In the genomic region with DNA sequence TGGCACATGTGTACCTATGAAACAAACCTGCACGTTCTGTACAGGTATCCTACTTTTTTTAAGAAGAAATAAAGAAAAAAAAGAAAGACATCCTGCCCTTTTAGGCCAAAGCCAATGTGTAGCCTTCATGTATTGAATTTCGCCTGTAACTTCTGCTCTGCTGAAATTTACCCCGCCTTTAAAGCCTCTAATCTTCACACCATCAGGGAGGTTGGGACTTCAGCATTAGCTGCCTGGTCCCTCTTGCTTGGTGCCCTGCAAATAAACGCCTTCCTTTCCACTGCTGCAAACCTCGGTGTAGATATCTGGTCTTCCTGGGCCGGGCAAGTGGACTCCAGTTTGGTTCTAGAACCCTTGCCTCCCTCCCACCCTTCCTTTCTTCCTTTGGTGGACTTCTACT, we compare ENCODE assay signal across 18 cellular contexts. TPM values are rescaled to one million over a fixed set of nuclear protein-coding genes. Genes with fewer than 3 reads are reported as not detected.
DNase-seq lines count a peak whose midpoint lies in the region; ATAC-seq and TF ChIP-seq lines count a peak whose summit lies in the region.
"Had no signal": no experiment of that assay in that cellular context is flagged by ENCODE, and none has a peak within 500 bp of the region (broad histone marks: within the 10 kb centered on the region; RNA-seq: fewer than 3 reads in every experiment).

No MANE protein-coding gene starts in this region.

- peaks cover 12% of the 10 kb centered on the region for H3K27me3 Mint-ChIP-seq in CD8-positive, alpha-beta T cell (ENCODE audit: low read depth)
- H3K27me3 Mint-ChIP-seq in central memory CD8-positive, alpha-beta T cell = no peaks in the 10 kb centered on the region
- H3K27me3 Mint-ChIP-seq in naive thymus-derived CD4-positive, alpha-beta T cell = peaks cover 7 to 30% (median 9%) of the 10 kb centered on the region in 5 donors
- H3K27me3 Mint-ChIP-seq in progenitor cell of endocrine pancreas (peaks cover 60% of the 10 kb centered on the region), type B pancreatic cell (peaks cover 54% of the 10 kb centered on the region)

- H3K4me3 ChIP-seq in CD8-positive, alpha-beta T cell (ENCODE audit: low read depth, low read length) = no peak overlapping the region
- H3K4me3 ChIP-seq in naive thymus-derived CD4-positive, alpha-beta T cell (ENCODE audit: low read length) = no peak overlapping the region
- H3K4me3 ChIP-seq: GM23248, HAP-1 had no signal

- DNase-seq in CD8-positive, alpha-beta T cell = no peak
- DNase-seq in central memory CD8-positive, alpha-beta T cell (ENCODE audit: low spot score in 2 of 2) = peak in 1 of 2 donors; percentile 34
- no peak for DNase-seq in naive thymus-derived CD4-positive, alpha-beta T cell
- no peak for DNase-seq in stimulated activated effector memory CD8-positive, alpha-beta T cell treated with anti-CD3 and anti-CD28 coated beads, Interleukin-12 subunit alpha, Interleukin-12 subunit beta, amount 100 ng/mL, for 72 hours (ENCODE audit: low spot score in 2 of 2)
- DNase-seq in progenitor cell of endocrine pancreas (ENCODE audit: low spot score, unreplicated experiment) = no peak
- no peak for DNase-seq in type B pancreatic cell (ENCODE audit: extremely low spot score, unreplicated experiment)
- DNase-seq: ACHN; BE2C; C1 segment of cervical spinal cord; Calu3; CD4-positive, CD25-positive, alpha-beta regulatory T cell; DMS79 treated with DMSO at 0.1 percent for 48 hours; GF-D8; GM23248 had no signal

- intact Hi-C loops in CD8-positive, alpha-beta T cell (cut with DNase I, micrococcal nuclease) = loop anchor here in 1 of 2 experiments (5.0 kb wide), 1 partner anchor 658 kb away; no protein-coding TSS in a partner anchor
- intact Hi-C loops in naive thymus-derived CD4-positive, alpha-beta T cell (cut with micrococcal nuclease) = no loop called here

- CTCF ChIA-PET in CD8-positive, alpha-beta T cell (lab: Charles Lee) = interaction anchor here (1.2 kb wide), 1 partner anchor 324 kb away, joined by 4 read pairs; no protein-coding TSS in a partner anchor
- CTCF ChIA-PET in naive thymus-derived CD4-positive, alpha-beta T cell (lab: Charles Lee) = no interaction called here

- peaks cover 20% of the 10 kb centered on the region for H3K4me1 Mint-ChIP-seq in CD8-positive, alpha-beta T cell (ENCODE audit: low read depth)
- peaks cover 78% of the 10 kb centered on the region for H3K4me1 Mint-ChIP-seq in central memory CD8-positive, alpha-beta T cell
- peaks cover 0 to 33% (median 0%) of the 10 kb centered on the region in 7 donors for H3K4me1 Mint-ChIP-seq in naive thymus-derived CD4-positive, alpha-beta T cell
- peaks cover 45% of the 10 kb centered on the region for H3K4me1 Mint-ChIP-seq in stimulated activated effector memory CD8-positive, alpha-beta T cell treated with anti-CD3 and anti-CD28 coated beads, Interleukin-12 subunit alpha, Interleukin-12 subunit beta, amount 100 ng/mL, for 72 hours
- no peaks in the 10 kb centered on the region for H3K4me1 Mint-ChIP-seq in progenitor cell of endocrine pancreas (ENCODE audit: low read depth)
- no peaks in the 10 kb centered on the region for H3K4me1 Mint-ChIP-seq in type B pancreatic cell (ENCODE audit: unreplicated experiment)
- H3K4me1 Mint-ChIP-seq: CD4-positive, CD25-positive, alpha-beta regulatory T cell had no signal

- POLR2A ChIA-PET in CD8-positive, alpha-beta T cell (lab: Charles Lee) = interaction anchor here (1.2 kb wide), 1 partner anchor 11 kb away, joined by 3 read pairs; no protein-coding TSS in a partner anchor
- POLR2A ChIA-PET in naive thymus-derived CD4-positive, alpha-beta T cell (lab: Charles Lee) = no interaction called here

- no peak for TF ChIP-seq CTCF in CD8-positive, alpha-beta T cell (IDR thresholded peaks at IDR 0.05)
- TF ChIP-seq CTCF in progenitor cell of endocrine pancreas (IDR thresholded peaks at IDR 0.05; ENCODE audit: unreplicated experiment) = no peak
- TF ChIP-seq CTCF in type B pancreatic cell (conservative IDR thresholded peaks at IDR 0.05) = no peak

- no peaks in the 10 kb centered on the region for H3K27me3 ChIP-seq in CD8-positive, alpha-beta T cell (ENCODE audit: insufficient read depth, low read length)
- H3K27me3 ChIP-seq in naive thymus-derived CD4-positive, alpha-beta T cell (ENCODE audit: control insufficient read depth in 2 of 2, insufficient read depth in 2 of 2, low read length in 2 of 2) = no peaks in the 10 kb centered on the region

- H3K9me3 Mint-ChIP-seq in CD8-positive, alpha-beta T cell = no peaks in the 10 kb centered on the region
- no peaks in the 10 kb centered on the region for H3K9me3 Mint-ChIP-seq in central memory CD8-positive, alpha-beta T cell
- H3K9me3 Mint-ChIP-seq in naive thymus-derived CD4-positive, alpha-beta T cell = no peaks in the 10 kb centered on the region
- no peaks in the 10 kb centered on the region for H3K9me3 Mint-ChIP-seq in stimulated activated effector memory CD8-positive, alpha-beta T cell treated with anti-CD3 and anti-CD28 coated beads, Interleukin-12 subunit alpha, Interleukin-12 subunit beta, amount 100 ng/mL, for 72 hours
- no peaks in the 10 kb centered on the region for H3K9me3 Mint-ChIP-seq in progenitor cell of endocrine pancreas (ENCODE audit: low read depth)
- no peaks in the 10 kb centered on the region for H3K9me3 Mint-ChIP-seq in type B pancreatic cell
- H3K9me3 Mint-ChIP-seq: CD4-positive, CD25-positive, alpha-beta regulatory T cell had no signal

- no peak overlapping the region for H3K4me3 Mint-ChIP-seq in CD8-positive, alpha-beta T cell
- peak overlapping the region; percentile 46 for H3K4me3 Mint-ChIP-seq in central memory CD8-positive, alpha-beta T cell
- H3K4me3 Mint-ChIP-seq in naive thymus-derived CD4-positive, alpha-beta T cell = no peak overlapping the region
- H3K4me3 Mint-ChIP-seq in stimulated activated effector memory CD8-positive, alpha-beta T cell treated with anti-CD3 and anti-CD28 coated beads, Interleukin-12 subunit alpha, Interleukin-12 subunit beta, amount 100 ng/mL, for 72 hours = no peak overlapping the region
- H3K4me3 Mint-ChIP-seq in progenitor cell of endocrine pancreas (ENCODE audit: low read depth) = no peak overlapping the region
- H3K4me3 Mint-ChIP-seq in type B pancreatic cell = no peak overlapping the region
- H3K4me3 Mint-ChIP-seq: CD4-positive, CD25-positive, alpha-beta regulatory T cell had no signal

- peak overlapping the region; percentile 16 for H3K27ac Mint-ChIP-seq in CD8-positive, alpha-beta T cell
- H3K27ac Mint-ChIP-seq in central memory CD8-positive, alpha-beta T cell (ENCODE audit: low read depth) = peak overlapping the region; percentile 58
- H3K27ac Mint-ChIP-seq in naive thymus-derived CD4-positive, alpha-beta T cell = peak overlapping the region in 1 of 9 donors; percentile 34
- peak overlapping the region; percentile 77 for H3K27ac Mint-ChIP-seq in stimulated activated effector memory CD8-positive, alpha-beta T cell treated with anti-CD3 and anti-CD28 coated beads, Interleukin-12 subunit alpha, Interleukin-12 subunit beta, amount 100 ng/mL, for 72 hours
- H3K27ac Mint-ChIP-seq in progenitor cell of endocrine pancreas (no peak overlapping the region), type B pancreatic cell (no peak overlapping the region)

- H3K4me1 ChIP-seq in CD8-positive, alpha-beta T cell (ENCODE audit: insufficient read depth, low read length) = peaks cover 5% of the 10 kb centered on the region
- H3K4me1 ChIP-seq in naive thymus-derived CD4-positive, alpha-beta T cell (ENCODE audit: control insufficient read depth in 2 of 2, insufficient read depth in 2 of 2, low read length in 2 of 2) = peaks cover 0 to 36% of the 10 kb centered on the region in 2 donors
- H3K4me1 ChIP-seq: BE2C, HAP-1 had no signal

- H3K36me3 ChIP-seq in CD8-positive, alpha-beta T cell (ENCODE audit: insufficient read depth, low read length) = no peaks in the 10 kb centered on the region
- no peaks in the 10 kb centered on the region for H3K36me3 ChIP-seq in naive thymus-derived CD4-positive, alpha-beta T cell (ENCODE audit: control insufficient read depth in 2 of 3, insufficient read depth in 3 of 3, low read length in 3 of 3)
- H3K36me3 ChIP-seq: BE2C, HAP-1 had no signal

- no peaks in the 10 kb centered on the region for H3K9me3 ChIP-seq in CD8-positive, alpha-beta T cell (ENCODE audit: low read length)
- no peaks in the 10 kb centered on the region for H3K9me3 ChIP-seq in naive thymus-derived CD4-positive, alpha-beta T cell (ENCODE audit: control insufficient read depth in 2 of 3, low read length in 3 of 3)
- H3K9me3 ChIP-seq: BE2C, HAP-1 had no signal

- H3K36me3 Mint-ChIP-seq in CD8-positive, alpha-beta T cell = no peaks in the 10 kb centered on the region
- no peaks in the 10 kb centered on the region for H3K36me3 Mint-ChIP-seq in central memory CD8-positive, alpha-beta T cell (ENCODE audit: insufficient read depth)
- H3K36me3 Mint-ChIP-seq in naive thymus-derived CD4-positive, alpha-beta T cell = no peaks in the 10 kb centered on the region
- no peaks in the 10 kb centered on the region for H3K36me3 Mint-ChIP-seq in stimulated activated effector memory CD8-positive, alpha-beta T cell treated with anti-CD3 and anti-CD28 coated beads, Interleukin-12 subunit alpha, Interleukin-12 subunit beta, amount 100 ng/mL, for 72 hours
- no peaks in the 10 kb centered on the region for H3K36me3 Mint-ChIP-seq in progenitor cell of endocrine pancreas (ENCODE audit: insufficient read depth)
- H3K36me3 Mint-ChIP-seq in type B pancreatic cell = no peaks in the 10 kb centered on the region
- H3K36me3 Mint-ChIP-seq: CD4-positive, CD25-positive, alpha-beta regulatory T cell had no signal

- ATAC-seq in CD8-positive, alpha-beta T cell = no peak
- peak; percentile 21 for ATAC-seq in central memory CD8-positive, alpha-beta T cell (replicated peaks; ENCODE audit: extremely low read depth, poor library complexity, severe bottlenecking)
- peak; percentile 46 for ATAC-seq in naive thymus-derived CD4-positive, alpha-beta T cell
- ATAC-seq in stimulated activated effector memory CD8-positive, alpha-beta T cell treated with anti-CD3 and anti-CD28 coated beads, Interleukin-12 subunit alpha, Interleukin-12 subunit beta, amount 100 ng/mL, for 72 hours = no peak
- no peak for ATAC-seq in GM21529 (IDR thresholded peaks at IDR 0.05; ENCODE audit: unreplicated experiment)

- H3K27ac ChIP-seq in CD8-positive, alpha-beta T cell (ENCODE audit: low read depth, low read length) = no peak overlapping the region
- H3K27ac ChIP-seq in naive thymus-derived CD4-positive, alpha-beta T cell (ENCODE audit: low read depth, low read length) = no peak overlapping the region
- H3K27ac ChIP-seq: GM23248 had no signal

RNA-seq across cellular contexts. Expression of a gene that starts 2.6 kb away (rescaled TPM):
- not detected for total RNA-seq in CD8-positive, alpha-beta T cell
- total RNA-seq in naive thymus-derived CD4-positive, alpha-beta T cell = not detected
- polyA plus RNA-seq in naive thymus-derived CD4-positive, alpha-beta T cell = not detected
- total RNA-seq in progenitor cell of endocrine pancreas (not detected in 2 replicates), type B pancreatic cell (ENCODE audit: low replicate concordance) (0.50 TPM in 1 of 2 replicates, not detected in the other)
- total RNA-seq: Calu3; CD4-positive, CD25-positive, alpha-beta regulatory T cell; GM23248; H4; HT-29 had no signal
- polyA plus RNA-seq: CD4-positive, CD25-positive, alpha-beta regulatory T cell; GM23248 had no signal

RNA-seq across cellular contexts. Expression of a gene that starts 18.1 kb away (rescaled TPM):
- total RNA-seq in CD8-positive, alpha-beta T cell = not detected
- total RNA-seq in naive thymus-derived CD4-positive, alpha-beta T cell = 1 to 10 TPM in 2 of 5 experiments, under 1 TPM in 2, not detected in 1; 0.12 to 1.2 (median 0.90) TPM
- not detected for polyA plus RNA-seq in naive thymus-derived CD4-positive, alpha-beta T cell
- total RNA-seq in progenitor cell of endocrine pancreas = not detected in 2 replicates
- 0.10 TPM in 1 of 2 replicates, not detected in the other for total RNA-seq in type B pancreatic cell (ENCODE audit: low replicate concordance)
- total RNA-seq: Calu3; CD4-positive, CD25-positive, alpha-beta regulatory T cell; GM23248; H4; HT-29 had no signal
- polyA plus RNA-seq: CD4-positive, CD25-positive, alpha-beta regulatory T cell; GM23248 had no signal

RNA-seq across cellular contexts. Expression of a gene that starts 35.4 kb away (rescaled TPM):
- not detected for total RNA-seq in CD8-positive, alpha-beta T cell
- total RNA-seq in naive thymus-derived CD4-positive, alpha-beta T cell = under 1 TPM in 1 of 5 experiments, not detected in 4; 0.24 TPM
- not detected for polyA plus RNA-seq in naive thymus-derived CD4-positive, alpha-beta T cell
- total RNA-seq in progenitor cell of endocrine pancreas (not detected in 2 replicates), type B pancreatic cell (ENCODE audit: low replicate concordance) (13.0 and 25.0 TPM in 2 replicates)
- total RNA-seq: CD4-positive, CD25-positive, alpha-beta regulatory T cell; GM23248; H4; HT-29 had no signal
- polyA plus RNA-seq: CD4-positive, CD25-positive, alpha-beta regulatory T cell; GM23248 had no signal

RNA-seq across cellular contexts. Expression of a gene that starts 45.7 kb away (rescaled TPM):
- 1 to 10 TPM; 5.6 to 5.8 TPM for total RNA-seq in CD8-positive, alpha-beta T cell
- 100 to 1,000 TPM in 3 of 5 experiments, 10 to 100 TPM in 1, 1 to 10 TPM in 1; 2.1 to 149 (median 104) TPM for total RNA-seq in naive thymus-derived CD4-positive, alpha-beta T cell
- polyA plus RNA-seq in naive thymus-derived CD4-positive, alpha-beta T cell = under 1 TPM in 1 of 2 donors, not detected in 1; 0.71 TPM
- total RNA-seq in progenitor cell of endocrine pancreas (not detected in 2 replicates), type B pancreatic cell (ENCODE audit: low replicate concordance) (0.48 and 2.9 TPM in 2 replicates)
- total RNA-seq: Calu3, GM23248, H4, HT-29 had no signal
- polyA plus RNA-seq: GM23248 had no signal

Comparison
In these comparisons a context has a peak if more than half of its experiments do, and no peak if none do; other contexts are left out.
1. ATAC-seq: peak in central memory CD8-positive, alpha-beta T cell (single experiment) and naive thymus-derived CD4-positive, alpha-beta T cell (single experiment); none in CD8-positive, alpha-beta T cell (single experiment), stimulated activated effector memory CD8-positive, alpha-beta T cell treated with anti-CD3 and anti-CD28 coated beads, Interleukin-12 subunit alpha, Interleukin-12 subunit beta, amount 100 ng/mL, for 72 hours (single experiment) and GM21529 (single experiment).
2. H3K27ac Mint-ChIP-seq: peak in CD8-positive, alpha-beta T cell (single experiment), central memory CD8-positive, alpha-beta T cell (single experiment) and stimulated activated effector memory CD8-positive, alpha-beta T cell treated with anti-CD3 and anti-CD28 coated beads, Interleukin-12 subunit alpha, Interleukin-12 subunit beta, amount 100 ng/mL, for 72 hours (single experiment); none in progenitor cell of endocrine pancreas (single experiment) and type B pancreatic cell (single experiment).
3. RNA of a gene that starts 35.4 kb away (total RNA-seq): 13.0 to 25.0 TPM in type B pancreatic cell; not detected in CD8-positive, alpha-beta T cell, 0.24 TPM in naive thymus-derived CD4-positive, alpha-beta T cell and not detected in progenitor cell of endocrine pancreas; every median in the first group is over 10 times any median in the second.